In genomic region chr4:168636506-168637176, GRCh38 we compare ENCODE assay signal across 12 cellular contexts.
DNase-seq lines count a peak whose midpoint lies in the region; ATAC-seq and TF ChIP-seq lines count a peak whose summit lies in the region.
"Had no signal": no experiment of that assay in that cellular context is flagged by ENCODE, and none has a peak within 500 bp of the region (broad histone marks: within the 10 kb centered on the region; RNA-seq: fewer than 3 reads in every experiment).

No MANE protein-coding gene starts in this region.

- H3K36me3 Mint-ChIP-seq in MCF 10A (ENCODE audit: insufficient read depth, unreplicated experiment): no peaks in the 10 kb centered on the region
- H3K36me3 Mint-ChIP-seq: memory B cell had no signal

- no TSS peak for BruUV-seq in MCF 10A (replicated peaks; lab: Mats Ljungman, UMichigan)

- peak overlapping the region; percentile 44 for H3K27ac Mint-ChIP-seq in MCF 10A (ENCODE audit: low read depth, unreplicated experiment)
- H3K27ac Mint-ChIP-seq: memory B cell had no signal

- DNase-seq in GM03348 (ENCODE audit: low spot score) (peak; percentile 55), MCF 10A (ENCODE audit: unreplicated experiment) (peak; percentile 58), hepatic stellate cell (ENCODE audit: low spot score) (peak; percentile 61), skeletal muscle cell (ENCODE audit: low read depth) (peak; percentile 59), T-helper 9 cell (no peak), NCI-H1417 treated with DMSO at 0.1 percent for 48 hours (lab: John Stamatoyannopoulos, UW) (no peak), NCI-H1092 treated with DMSO at 0.1 percent for 48 hours (lab: John Stamatoyannopoulos, UW) (no peak)
- DNase-seq: effector CD8-positive, alpha-beta T cell; NCI-H446 had no signal

- ATAC-seq in HG03159 (IDR thresholded peaks at IDR 0.05; ENCODE audit: unreplicated experiment): no peak
- ATAC-seq: HepG2 had no signal

- POLR2A ChIA-PET in MCF 10A (lab: Yijun Ruan, JAX): interaction anchor here (0.7 to 2.4 kb wide), 12 partner anchors 11 to 51 kb away, joined by 3 to 6 read pairs (median 3); no protein-coding TSS in a partner anchor

- CTCF ChIA-PET in MCF 10A (lab: Yijun Ruan, JAX): interaction anchor here (0.5 to 1.3 kb wide), 7 partner anchors 14 to 930 kb away, joined by 3 read pairs; no protein-coding TSS in a partner anchor

- intact Hi-C loops in MCF 10A (cut with micrococcal nuclease): no loop called here

- H3K27me3 Mint-ChIP-seq in MCF 10A (ENCODE audit: insufficient read depth, unreplicated experiment): no peaks in the 10 kb centered on the region

- H3K4me3 ChIP-seq in skeletal muscle cell (ENCODE audit: low read depth, low read length): peak overlapping the region; percentile 20

- no peak for TF ChIP-seq CTCF in MCF 10A (IDR thresholded peaks at IDR 0.05; ENCODE audit: unreplicated experiment)

- H3K9me3 Mint-ChIP-seq in MCF 10A (ENCODE audit: unreplicated experiment): no peaks in the 10 kb centered on the region

- no peak overlapping the region for H3K4me3 Mint-ChIP-seq in MCF 10A (ENCODE audit: unreplicated experiment)
- H3K4me3 Mint-ChIP-seq: memory B cell had no signal

- H3K4me1 Mint-ChIP-seq in MCF 10A (ENCODE audit: insufficient read depth, unreplicated experiment): peaks cover 43% of the 10 kb centered on the region
- H3K4me1 Mint-ChIP-seq: memory B cell had no signal

Comparison
In these comparisons a context has a peak if more than half of its experiments do, and no peak if none do; other contexts are left out.
1. DNase-seq: peak in GM03348 (single experiment), MCF 10A (single experiment), hepatic stellate cell (single experiment) and skeletal muscle cell (single experiment); none in T-helper 9 cell (single experiment), NCI-H1417 treated with DMSO at 0.1 percent for 48 hours (single experiment) and NCI-H1092 treated with DMSO at 0.1 percent for 48 hours (single experiment).